ENCODE assay signal across 2 cellular contexts in genomic region chr1:17352419-17352909, GRCh38.
TF ChIP-seq lines count a peak whose summit lies in the region.

No MANE protein-coding gene starts in this region.

TF ChIP-seq in HEK293, 187 proteins besides CTCF, POLR2A, EP300 and RAD21:
- TF ChIP-seq ZNF548 (tag by site-specific recombination; IDR thresholded peaks at IDR 0.05), result no peak
- TF ChIP-seq YY2 (tag by site-specific recombination; IDR thresholded peaks at IDR 0.05), result no peak
- no peak for TF ChIP-seq GLI2 (tag by site-specific recombination; IDR thresholded peaks at IDR 0.05; ENCODE audit: borderline replicate concordance, low read depth)
- peak; percentile 97 for TF ChIP-seq ZFHX2 (tag by site-specific recombination; conservative IDR thresholded peaks at IDR 0.05)
- TF ChIP-seq ZNF561 (tag by site-specific recombination; IDR thresholded peaks at IDR 0.05; ENCODE audit: borderline replicate concordance), result no peak
- peak; percentile 95 for TF ChIP-seq EGR2 (tag by site-specific recombination; IDR thresholded peaks at IDR 0.05; ENCODE audit: low read depth)
- peak; percentile 84 for TF ChIP-seq ZIC2 (tag by site-specific recombination; IDR thresholded peaks at IDR 0.05)
- no peak for TF ChIP-seq ZNF843 (tag by site-specific recombination; IDR thresholded peaks at IDR 0.05)
- TF ChIP-seq KLF16 (tag by site-specific recombination; IDR thresholded peaks at IDR 0.05), result no peak

TF ChIP-seq in H1, 55 proteins besides CTCF, POLR2A, EP300 and RAD21:
- TF ChIP-seq MAX (IDR thresholded peaks at IDR 0.05) (no peak), ATF2 (IDR thresholded peaks at IDR 0.05; ENCODE audit: low read length) (no peak), BRCA1 (IDR thresholded peaks at IDR 0.05; ENCODE audit: low read depth, low read length) (no peak), SP1 (IDR thresholded peaks at IDR 0.05; ENCODE audit: low read depth, low read length) (no peak), USF2 (IDR thresholded peaks at IDR 0.05; ENCODE audit: low read length) (no peak), TCF12 (IDR thresholded peaks at IDR 0.05; ENCODE audit: low read depth, low read length) (no peak), RNF2 (IDR thresholded peaks at IDR 0.05; ENCODE audit: borderline replicate concordance, low read depth, low read length, missing control alignments, poor library complexity, severe bottlenecking) (no peak), CREB1 (IDR thresholded peaks at IDR 0.05) (no peak), EZH2 (IDR thresholded peaks at IDR 0.05; ENCODE audit: low read depth, low read length, severe bottlenecking) (no peak), SP2 (IDR thresholded peaks at IDR 0.05; ENCODE audit: low read length) (no peak), ZNF274 (IDR thresholded peaks at IDR 0.05; ENCODE audit: borderline replicate concordance, extremely low read depth, low read length) (no peak), YY1 (IDR thresholded peaks at IDR 0.05; ENCODE audit: low read depth, low read length) (no peak), RFX5 (IDR thresholded peaks at IDR 0.05; ENCODE audit: borderline replicate concordance, low read depth, low read length) (no peak), JUND (IDR thresholded peaks at IDR 0.05; ENCODE audit: low read length) (no peak), E2F6 (IDR thresholded peaks at IDR 0.05) (no peak), TEAD4 (IDR thresholded peaks at IDR 0.05; ENCODE audit: low read depth, low read length) (no peak), CHD1 (IDR thresholded peaks at IDR 0.05; ENCODE audit: low read depth, low read length) (no peak)
